In the genomic region with DNA sequence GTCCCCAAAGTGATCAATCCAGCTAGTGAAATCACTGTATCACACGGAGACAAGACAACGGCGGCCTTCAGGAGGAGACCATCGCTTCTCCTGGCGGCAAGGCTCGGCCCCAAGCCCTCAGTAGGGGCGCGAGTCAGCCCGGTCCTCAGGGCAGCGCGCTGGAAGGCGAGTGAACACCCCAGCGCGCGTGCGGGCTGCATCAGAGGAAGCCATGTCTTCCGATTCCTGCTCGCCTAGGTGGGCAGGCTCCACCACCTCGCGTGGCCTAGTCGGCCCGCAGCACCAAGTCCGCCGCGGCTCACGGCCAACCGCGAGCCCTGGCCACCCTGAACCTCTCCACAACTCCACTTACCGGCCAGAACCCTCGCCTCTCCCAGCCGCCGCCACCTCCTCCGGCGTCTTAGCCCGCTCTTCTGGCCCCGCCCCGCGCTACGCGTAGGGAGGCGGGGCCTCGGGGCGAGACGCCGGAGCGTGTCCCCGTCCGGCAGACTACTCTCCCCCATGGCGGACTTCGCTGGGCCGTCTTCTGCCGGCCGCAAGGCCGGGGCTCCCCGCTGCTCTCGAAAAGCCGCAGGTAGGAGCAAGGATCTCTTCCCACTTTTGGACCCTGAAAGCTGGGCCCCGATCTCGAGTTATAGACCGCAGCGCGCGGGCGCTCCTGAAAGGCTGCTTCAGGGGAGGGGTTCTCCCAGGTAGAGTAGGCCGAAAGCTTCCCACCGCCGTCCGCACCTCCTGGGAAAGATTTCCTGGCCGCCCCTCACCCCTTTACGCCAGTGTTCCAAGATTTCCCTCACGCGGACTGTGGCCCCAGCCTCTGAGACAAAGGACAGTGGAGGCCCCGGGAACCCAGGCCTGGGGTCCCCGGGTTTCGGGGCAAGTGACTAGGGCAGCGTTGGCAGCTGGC, we compare ENCODE assay signal across 8 cellular contexts. TPM values are rescaled to one million over a fixed set of nuclear protein-coding genes. Genes with fewer than 3 reads are reported as not detected.
DNase-seq lines count a peak whose midpoint lies in the region; ATAC-seq, FAIRE-seq and TF ChIP-seq lines count a peak whose summit lies in the region.

A gene with protein sequence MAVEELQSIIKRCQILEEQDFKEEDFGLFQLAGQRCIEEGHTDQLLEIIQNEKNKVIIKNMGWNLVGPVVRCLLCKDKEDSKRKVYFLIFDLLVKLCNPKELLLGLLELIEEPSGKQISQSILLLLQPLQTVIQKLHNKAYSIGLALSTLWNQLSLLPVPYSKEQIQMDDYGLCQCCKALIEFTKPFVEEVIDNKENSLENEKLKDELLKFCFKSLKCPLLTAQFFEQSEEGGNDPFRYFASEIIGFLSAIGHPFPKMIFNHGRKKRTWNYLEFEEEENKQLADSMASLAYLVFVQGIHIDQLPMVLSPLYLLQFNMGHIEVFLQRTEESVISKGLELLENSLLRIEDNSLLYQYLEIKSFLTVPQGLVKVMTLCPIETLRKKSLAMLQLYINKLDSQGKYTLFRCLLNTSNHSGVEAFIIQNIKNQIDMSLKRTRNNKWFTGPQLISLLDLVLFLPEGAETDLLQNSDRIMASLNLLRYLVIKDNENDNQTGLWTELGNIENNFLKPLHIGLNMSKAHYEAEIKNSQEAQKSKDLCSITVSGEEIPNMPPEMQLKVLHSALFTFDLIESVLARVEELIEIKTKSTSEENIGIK (minus strand): TSS at position 415 of the 904 bp plus-strand sequence. CDS start 988 bp downstream, outside the sequence.
A gene (plus strand): TSS at position 487 of the 904 bp plus-strand sequence. CDS start 15 bp downstream, at position 502.

- no peaks in the 10 kb centered on the region for H3K27me3 ChIP-seq in adrenal gland
- H3K27me3 ChIP-seq in prostate gland (replicated peaks; ENCODE audit: insufficient read depth), result no peaks in the 10 kb centered on the region

- TF ChIP-seq CTCF in adrenal gland (IDR thresholded peaks at IDR 0.05), result peak in 1 of 6 experiments; percentile 22
- TF ChIP-seq CTCF in prostate gland (IDR thresholded peaks at IDR 0.05), result no peak

- H3K4me3 ChIP-seq in adrenal gland (peak within 1 kb of the TSS; percentile 18 to 81 (median 75)), prostate gland (peak within 1 kb of the TSS; percentile 59 to 84), urinary bladder (ENCODE audit: low read depth, low read length) (peak within 1 kb of the TSS; percentile 72)

- H3K4me1 ChIP-seq in adrenal gland (replicated peaks in 1 of 2) (peaks cover 6 to 26% of the 10 kb centered on the region in 2 donors), prostate gland (replicated peaks) (no peaks in the 10 kb centered on the region), urinary bladder (ENCODE audit: insufficient read depth) (peaks cover 3% of the 10 kb centered on the region)

- intact Hi-C loops in adrenal gland (cut with DNase I), result loop anchor here (10.0 kb wide), 2 partner anchors 304 to 784 kb away; no protein-coding TSS in a partner anchor
- intact Hi-C loops in left cardiac atrium (cut with DNase I), result loop anchor here in 1 of 2 donors (10.0 kb wide), 1 partner anchor 794 kb away; a partner anchor contains a TSS
- intact Hi-C loops in prostate gland (cut with DNase I), result loop anchor here (10.0 kb wide), 2 partner anchors 374 to 794 kb away; a partner anchor contains a TSS

- no peaks in the 10 kb centered on the region for H3K9me3 Mint-ChIP-seq in T-cell

- TF ChIP-seq POLR2A in GM12891 (IDR thresholded peaks at IDR 0.05; ENCODE audit: low read depth, low read length), result peak; percentile 93
- peak; percentile 53 to 86 for TF ChIP-seq POLR2A in adrenal gland (IDR thresholded peaks at IDR 0.05)
- TF ChIP-seq POLR2A in prostate gland (IDR thresholded peaks at IDR 0.05), result peak; percentile 89

- H3K9me3 ChIP-seq in adrenal gland (replicated peaks in 1 of 3) (no peaks in the 10 kb centered on the region), prostate gland (no peaks in the 10 kb centered on the region)

- ATAC-seq in HG02678 (IDR thresholded peaks at IDR 0.05; ENCODE audit: unreplicated experiment) (peak; percentile 98), T-cell (replicated peaks in 1 of 4) (peak; percentile 95 to 98 (median 96)), left cardiac atrium (peak; percentile 99 to 100)

- FAIRE-seq in GM12891 (lab: Jason Lieb, UNC), result peak; percentile 98

- POLR2A ChIA-PET in T-cell (lab: Charles Lee), result interaction anchor here (0.5 to 0.7 kb wide), 2 partner anchors 117 to 1285 kb away, joined by 3 to 4 read pairs; no protein-coding TSS in a partner anchor

- peaks cover 39 to 47% (median 46%) of the 10 kb centered on the region in 3 donors for H3K4me1 Mint-ChIP-seq in T-cell

- H3K36me3 Mint-ChIP-seq in T-cell, result peaks cover 21% of the 10 kb centered on the region

- peak within 1 kb of the TSS; percentile 92 to 93 for H3K27ac Mint-ChIP-seq in T-cell

- H3K27me3 Mint-ChIP-seq in T-cell, result no peaks in the 10 kb centered on the region

- peak within 1 kb of the TSS; percentile 72 to 96 (median 92) for H3K27ac ChIP-seq in adrenal gland
- peak within 1 kb of the TSS; percentile 89 to 97 for H3K27ac ChIP-seq in prostate gland
- peak within 1 kb of the TSS; percentile 99 for H3K27ac ChIP-seq in urinary bladder (ENCODE audit: low read depth)

- DNase-seq in GM12891 (ENCODE audit: insufficient read length, low spot score) (peak; percentile 72), NCI-H1105 (lab: John Stamatoyannopoulos, UW) (peak; percentile 87), T-cell (peak; percentile 31 to 75 (median 59)), adrenal gland (peak; percentile 73 to 84 (median 82)), left cardiac atrium (peak; percentile 87), prostate gland (ENCODE audit: low spot score) (peak; percentile 76)

- WGBS in adrenal gland, 4 donors, result 0% methylated on average over 3 to 76 of the region's 76 CpGs
- under 1% methylated on average over 68 of the region's 76 CpGs for WGBS in prostate gland
- WGBS in urinary bladder, result under 1% methylated on average over 76 of the region's 76 CpGs

- CTCF ChIA-PET in T-cell (lab: Charles Lee), result interaction anchor here (0.5 to 1.8 kb wide), 6 partner anchors 10 to 450 kb away, joined by 4 to 8 read pairs (median 4); no protein-coding TSS in a partner anchor

- H3K36me3 ChIP-seq in adrenal gland (replicated peaks in 1 of 2), result peaks cover 0 to 3% of the 10 kb centered on the region in 2 donors
- H3K36me3 ChIP-seq in prostate gland, result no peaks in the 10 kb centered on the region
- H3K36me3 ChIP-seq in urinary bladder (ENCODE audit: insufficient read depth), result no peaks in the 10 kb centered on the region

- H3K4me3 Mint-ChIP-seq in T-cell, result peak within 1 kb of the TSS; percentile 91 to 98 (median 96)

TF ChIP-seq in GM12891, 5 proteins besides CTCF, POLR2A, EP300 and RAD21:
- TF ChIP-seq PAX5 (IDR thresholded peaks at IDR 0.05; ENCODE audit: insufficient read depth, low read length, severe bottlenecking) (peak; percentile 66), SPI1 (IDR thresholded peaks at IDR 0.05; ENCODE audit: low read depth, low read length) (no peak), TAF1 (IDR thresholded peaks at IDR 0.05; ENCODE audit: low read depth, low read length) (peak; percentile 26; the same call in 1 of the 2 replicates), POLR2AphosphoS5 (IDR thresholded peaks at IDR 0.05; ENCODE audit: low read depth, low read length) (peak; percentile 90), POU2F2 (IDR thresholded peaks at IDR 0.05; ENCODE audit: low read depth, low read length) (peak; percentile 44)
TF ChIP-seq in GM12891: peak in this region for 4.

RNA-seq across cellular contexts. Expression of the first gene that starts in this region (rescaled TPM):
- 8.4 TPM for polyA plus RNA-seq in GM12891 (2012; ENCODE audit: low read depth, missing spikeins)
- total RNA-seq in T-cell (10 to 100 TPM in 4 of 5 donors, 1 to 10 TPM in 1; 9.8 to 15.0 (median 11.1) TPM), adrenal gland (1 to 10 TPM; 1.1 to 7.1 (median 5.9) TPM), left cardiac atrium (1 to 10 TPM; 6.4 to 8.1 TPM), prostate gland (1 to 10 TPM; 4.7 to 9.5 TPM), urinary bladder (31.0 TPM)
- polyA plus RNA-seq in adrenal gland (10 to 100 TPM in 2 of 3 donors, 1 to 10 TPM in 1; 7.6 to 73.1 (median 24.8) TPM), urinary bladder (5.7 TPM)

RNA-seq across cellular contexts. Expression of the second gene that starts in this region (rescaled TPM):
- 10.4 TPM for polyA plus RNA-seq in GM12891 (2012; ENCODE audit: low read depth, missing spikeins)
- total RNA-seq in T-cell (10 to 100 TPM; 24.7 to 31.7 (median 29.9) TPM), adrenal gland (10 to 100 TPM in 6 of 8 donors, 1 to 10 TPM in 2; 2.3 to 29.0 (median 16.3) TPM), left cardiac atrium (10 to 100 TPM; 23.6 to 25.8 TPM), prostate gland (10 to 100 TPM in 1 of 2 donors, 1 to 10 TPM in 1; 6.5 to 11.0 TPM), urinary bladder (50.6 TPM)
- polyA plus RNA-seq in adrenal gland (10 to 100 TPM in 2 of 3 donors, 1 to 10 TPM in 1; 8.3 to 24.6 (median 12.0) TPM), urinary bladder (8.3 TPM)

Comparison
In these comparisons a context has a peak if more than half of its experiments do, and no peak if none do; other contexts are left out.
1. Peak in every context shown above with its lines: DNase-seq, ATAC-seq, H3K4me3 ChIP-seq and H3K27ac ChIP-seq.